ENCODE assay signal across 12 cellular contexts in genomic region chr16:66923866-66924265, GRCh38. TPM values are rescaled to one million over a fixed set of nuclear protein-coding genes. Genes with fewer than 3 reads are reported as not detected.
A peak's percentile ranks its signal among the peaks of the same experiment; 100 is the strongest.
DNase-seq lines count a peak whose midpoint lies in the region; ATAC-seq lines count a peak whose summit lies in the region.
"Had no signal": no experiment of that assay in that cellular context is flagged by ENCODE, and none has a peak within 500 bp of the region (broad histone marks: within the 10 kb centered on the region; RNA-seq: fewer than 3 reads in every experiment).

No MANE protein-coding gene starts in this region.

- H3K4ac ChIP-seq in mesendoderm (ENCODE audit: low read depth, low read length), result no peak overlapping the region

- H3K56ac ChIP-seq in mesendoderm (ENCODE audit: low read length), result no peak overlapping the region

- H3K18ac ChIP-seq in mesendoderm (ENCODE audit: low read length), result no peak overlapping the region

- no peak overlapping the region for H3K23ac ChIP-seq in mesendoderm (ENCODE audit: low read length)

- no peaks in the 10 kb centered on the region for H3K79me1 ChIP-seq in mesendoderm (ENCODE audit: low read length)

- H3K4me1 ChIP-seq in rectal smooth muscle tissue (ENCODE audit: control insufficient read depth, insufficient read depth, low read length) (peaks cover 12% of the 10 kb centered on the region), mesendoderm (ENCODE audit: control insufficient read depth, low read depth, low read length) (no peaks in the 10 kb centered on the region)

- H2BK120ac ChIP-seq in mesendoderm (ENCODE audit: low read depth, low read length), result no peak overlapping the region

- H4K8ac ChIP-seq in mesendoderm (ENCODE audit: low read depth, low read length), result no peak overlapping the region

- no peaks in the 10 kb centered on the region for H3K79me2 ChIP-seq in mesendoderm (ENCODE audit: control insufficient read depth, insufficient read depth, low read length)

- H2BK5ac ChIP-seq in mesendoderm (ENCODE audit: low read length), result no peak overlapping the region

- no peak overlapping the region for H3K4me2 ChIP-seq in mesendoderm (ENCODE audit: low read length)

- no peak overlapping the region for H2BK15ac ChIP-seq in mesendoderm (replicated peaks; ENCODE audit: low read depth)

- DNase-seq in H7 (peak; percentile 51), RPMI8226 (peak; percentile 65), glomerular visceral epithelial cell (ENCODE audit: extremely low spot score) (peak; percentile 13), AG08395 (ENCODE audit: low spot score) (no peak), mesendoderm (no peak), activated T-cell treated with anti-CD3 and anti-CD28 coated beads for 4 hours (no peak)
- DNase-seq: activated T-cell treated with anti-CD3 and anti-CD28 coated beads, Interleukin-2, amount 50 U/mL, for 4 hours; HFFc6; stimulated activated CD4-positive, alpha-beta T cell treated with anti-CD3 and anti-CD28 coated beads, Interleukin-4, amount 100 ng/mL, for 4 hours; stimulated activated naive CD8-positive, alpha-beta T cell treated with anti-CD3 and anti-CD28 coated beads, Interleukin-15, Interleukin-2, amounts not matched to agents 100 U/mL and 50 U/mL, for 24 hours had no signal

- H3K27me3 ChIP-seq in H7 (ENCODE audit: control insufficient read depth, insufficient read depth, low read length) (peaks cover 39% of the 10 kb centered on the region), rectal smooth muscle tissue (ENCODE audit: control insufficient read depth, insufficient read depth, low read length) (no peaks in the 10 kb centered on the region), mesendoderm (ENCODE audit: insufficient read depth, low read length, poor library complexity) (peaks cover 18% of the 10 kb centered on the region)

- no peak for ATAC-seq in GM18519 (IDR thresholded peaks at IDR 0.05; ENCODE audit: low FRiP score, unreplicated experiment)
- ATAC-seq: stimulated activated naive CD8-positive, alpha-beta T cell treated with anti-CD3 and anti-CD28 coated beads, Interleukin-15, Interleukin-2, amounts not matched to agents 100 U/mL and 50 U/mL, for 24 hours had no signal

- H3K4me3 ChIP-seq in H7 (ENCODE audit: insufficient read depth, low read depth, low read length) (no peak overlapping the region), rectal smooth muscle tissue (ENCODE audit: low read length) (peak overlapping the region; percentile 39), mesendoderm (ENCODE audit: low read length) (no peak overlapping the region)

- WGBS in mesendoderm (ENCODE audit: extremely low coverage, insufficient coverage, low lambda C conversion rate), result no CpG with 5 or more reads among the region's 3 CpGs

- H3K9ac ChIP-seq in rectal smooth muscle tissue (ENCODE audit: low read length) (no peak overlapping the region), mesendoderm (ENCODE audit: low read length) (no peak overlapping the region)

- H3K36me3 ChIP-seq in H7 (replicated peaks; ENCODE audit: control insufficient read depth, insufficient read depth, low read length) (no peaks in the 10 kb centered on the region), rectal smooth muscle tissue (ENCODE audit: control insufficient read depth, insufficient read depth, low read length) (no peaks in the 10 kb centered on the region), mesendoderm (ENCODE audit: control insufficient read depth, insufficient read depth, low read length) (no peaks in the 10 kb centered on the region)

- H4K5ac ChIP-seq in mesendoderm (ENCODE audit: low read length), result no peak overlapping the region

- H3K27ac ChIP-seq in rectal smooth muscle tissue (ENCODE audit: low read depth, low read length) (peak overlapping the region; percentile 38), mesendoderm (ENCODE audit: low read depth, low read length) (no peak overlapping the region)

- no peak overlapping the region for H2AK5ac ChIP-seq in mesendoderm (ENCODE audit: low read length)

RNA-seq across cellular contexts. Expression of gene RRAD, which starts 1.5 kb away (rescaled TPM):
- total RNA-seq in H7 (2014; rRNA removed; shearing (Covaris generic)), result 0.10 TPM in 1 of 2 replicates, not detected in the other
- 0.06 TPM for polyA plus RNA-seq in mesendoderm (2013, experiment 1 of 2)
- polyA plus RNA-seq in mesendoderm (2013, experiment 2 of 2), result 0.04 TPM

RNA-seq across cellular contexts. Expression of gene CDH16, which starts 5.2 kb away (rescaled TPM):
- not detected in 2 replicates for total RNA-seq in H7 (2014; rRNA removed; shearing (Covaris generic))
- polyA plus RNA-seq in mesendoderm (2013, experiment 1 of 2), result not detected
- polyA plus RNA-seq in mesendoderm (2013, experiment 2 of 2), result not detected
- total RNA-seq: activated T-cell treated with anti-CD3 and anti-CD28 coated beads, Interleukin-2, amount 50 U/mL, for 4 hours had no signal

RNA-seq across cellular contexts. Expression of gene CIAO2B, which starts 10.3 kb away (rescaled TPM):
- total RNA-seq in H7 (2014; rRNA removed; shearing (Covaris generic)), result 91.1 TPM in 2 replicates
- 80.8 TPM for polyA plus RNA-seq in mesendoderm (2013, experiment 1 of 2)
- 79.9 TPM for polyA plus RNA-seq in mesendoderm (2013, experiment 2 of 2)

RNA-seq across cellular contexts. Expression of gene CES2, which starts 11.4 kb away (rescaled TPM):
- 8.3 and 13.0 TPM in 2 replicates for total RNA-seq in H7 (2014; rRNA removed; shearing (Covaris generic))
- 7.7 TPM for polyA plus RNA-seq in mesendoderm (2013, experiment 1 of 2)
- polyA plus RNA-seq in mesendoderm (2013, experiment 2 of 2), result 7.8 TPM

RNA-seq across cellular contexts. Expression of gene CES3, which starts 37.2 kb away (rescaled TPM):
- total RNA-seq in H7 (2014; rRNA removed; shearing (Covaris generic)), result 0.31 and 0.44 TPM in 2 replicates
- 0.46 TPM for polyA plus RNA-seq in mesendoderm (2013, experiment 1 of 2)
- polyA plus RNA-seq in mesendoderm (2013, experiment 2 of 2), result 0.42 TPM

Comparison
In these comparisons a context has a peak if more than half of its experiments do, and no peak if none do; other contexts are left out.
1. DNase-seq: peak in H7 (single experiment), RPMI8226 (single experiment) and glomerular visceral epithelial cell (single experiment); none in AG08395 (single experiment), mesendoderm (single experiment) and activated T-cell treated with anti-CD3 and anti-CD28 coated beads for 4 hours (single experiment).